Comparison of ENCODE assay signal across 18 cellular contexts in the genomic region with DNA sequence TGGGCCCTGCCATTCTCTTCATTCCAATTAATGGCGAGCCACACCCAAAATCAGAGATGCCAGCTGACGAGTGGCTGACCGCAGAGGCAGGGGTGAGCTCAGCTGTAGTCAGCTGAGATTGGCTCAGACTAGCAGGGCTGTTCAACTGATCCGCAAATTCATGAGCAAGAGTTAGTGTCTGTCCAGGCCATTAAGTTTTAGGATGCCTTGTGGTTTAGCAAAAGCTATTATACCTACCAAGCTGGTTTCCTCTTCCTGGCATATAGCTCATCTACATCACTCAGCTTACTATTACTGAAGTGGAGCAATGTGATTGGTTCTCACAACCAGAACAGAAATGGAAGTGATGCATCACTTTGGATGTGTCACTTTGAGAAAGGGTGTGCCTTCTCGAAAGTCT.
DNase-seq lines count a peak whose midpoint lies in the region; ATAC-seq and TF ChIP-seq lines count a peak whose summit lies in the region.
"Had no signal": no experiment of that assay in that cellular context is flagged by ENCODE, and none has a peak within 500 bp of the region (broad histone marks: within the 10 kb centered on the region; RNA-seq: fewer than 3 reads in every experiment).

No MANE protein-coding gene starts in this region.

- H3K4me1 Mint-ChIP-seq in T-helper 17 cell, result peaks cover 4% of the 10 kb centered on the region
- H3K4me1 Mint-ChIP-seq: CD14-positive monocyte, naive B cell had no signal

- no peak overlapping the region for H3K9ac ChIP-seq in skeletal muscle satellite cell (ENCODE audit: low read depth, low read length)

- H3K27ac Mint-ChIP-seq in T-helper 17 cell, result no peak overlapping the region
- H3K27ac Mint-ChIP-seq: naive B cell had no signal

- DNase-seq in GM03348 (ENCODE audit: low spot score) (peak; percentile 77), MG63 (peak; percentile 78), epithelial cell of esophagus (ENCODE audit: low read depth) (peak; percentile 48), T-helper 17 cell (no peak), KBM-7 (no peak)
- DNase-seq: activated CD4-positive, alpha-beta T cell treated with anti-CD3 and anti-CD28 coated beads for 1 hour; activated naive CD4-positive, alpha-beta T cell; DMS153; naive B cell; NCI-H1694 treated with DMSO at 0.1 percent for 48 hours; ovary; SHP77; stimulated activated CD4-positive, alpha-beta T cell treated with anti-CD3 and anti-CD28 coated beads, Interleukin-2, amount 100 ng/mL, for 48 hours had no signal

- H3K4me3 Mint-ChIP-seq in T-helper 17 cell, result no peak overlapping the region
- H3K4me3 Mint-ChIP-seq: CD14-positive monocyte, naive B cell had no signal

- no peak overlapping the region for H3K4me3 ChIP-seq in MG63
- no peak overlapping the region for H3K4me3 ChIP-seq in epithelial cell of esophagus (ENCODE audit: low read length)
- H3K4me3 ChIP-seq in skeletal muscle satellite cell (ENCODE audit: low read length), result no peak overlapping the region
- H3K4me3 ChIP-seq: ascending aorta, ovary, suprapubic skin had no signal

- H3K4me1 ChIP-seq in skeletal muscle satellite cell (ENCODE audit: control insufficient read depth, insufficient read depth, low read length), result peaks cover 33% of the 10 kb centered on the region
- H3K4me1 ChIP-seq: ascending aorta, suprapubic skin had no signal

- H3K27me3 ChIP-seq in MG63 (no peaks in the 10 kb centered on the region), skeletal muscle satellite cell (ENCODE audit: control insufficient read depth, insufficient read depth, low read length) (no peaks in the 10 kb centered on the region)
- H3K27me3 ChIP-seq: ascending aorta, ovary, suprapubic skin had no signal

- H3K36me3 ChIP-seq in MG63 (no peaks in the 10 kb centered on the region), skeletal muscle satellite cell (ENCODE audit: insufficient read depth, low read length) (no peaks in the 10 kb centered on the region)
- H3K36me3 ChIP-seq: ascending aorta, ovary, suprapubic skin had no signal

- in situ Hi-C loops in KBM-7 (cut with MboI; ENCODE audit: low pct_unique_long_range_greater_than_20kb, low sequenced_read_pairs), result no loop called here

- H3K36me3 Mint-ChIP-seq in T-helper 17 cell (ENCODE audit: low read depth), result no peaks in the 10 kb centered on the region
- H3K36me3 Mint-ChIP-seq: CD14-positive monocyte, naive B cell had no signal

- H3K9me3 ChIP-seq in MG63, result no peaks in the 10 kb centered on the region
- H3K9me3 ChIP-seq in skeletal muscle satellite cell (replicated peaks; ENCODE audit: low read length), result no peaks in the 10 kb centered on the region
- no peaks in the 10 kb centered on the region for H3K9me3 ChIP-seq in T-helper 17 cell (ENCODE audit: control insufficient read depth, low read length, poor library complexity, severe bottlenecking)
- H3K9me3 ChIP-seq: ascending aorta, ovary, suprapubic skin had no signal

- peaks cover 1% of the 10 kb centered on the region for H3K27me3 Mint-ChIP-seq in T-helper 17 cell
- H3K27me3 Mint-ChIP-seq: naive B cell had no signal

- TF ChIP-seq CTCF in epithelial cell of esophagus (IDR thresholded peaks at IDR 0.05; ENCODE audit: insufficient read depth, low read depth, low read length, missing control alignments), result no peak

- peak overlapping the region; percentile 55 for H3K4me2 ChIP-seq in skeletal muscle satellite cell (ENCODE audit: low read length)

- no peak for ATAC-seq in GM21447 (IDR thresholded peaks at IDR 0.05; ENCODE audit: unreplicated experiment)
- no peak for ATAC-seq in T-helper 17 cell

Comparison
In these comparisons a context has a peak if more than half of its experiments do, and no peak if none do; other contexts are left out.
1. DNase-seq: peak in GM03348 (single experiment), MG63 (single experiment) and epithelial cell of esophagus (single experiment); none in T-helper 17 cell (0 of 3) and KBM-7 (single experiment).